16 cellular contexts compared by ENCODE assay signal in genomic region chr3:73055583-73056364, GRCh38. TPM values are rescaled to one million over a fixed set of nuclear protein-coding genes. Genes with fewer than 3 reads are reported as not detected.
A peak's percentile ranks its signal among the peaks of the same experiment; 100 is the strongest.
DNase-seq lines count a peak whose midpoint lies in the region; ATAC-seq, FAIRE-seq and TF ChIP-seq lines count a peak whose summit lies in the region.
"Had no signal": no experiment of that assay in that cellular context is flagged by ENCODE, and none has a peak within 500 bp of the region (broad histone marks: within the 10 kb centered on the region; RNA-seq: fewer than 3 reads in every experiment).

No MANE protein-coding gene starts in this region.

- no peak overlapping the region for H3K4me3 Mint-ChIP-seq in activated T-cell treated with anti-CD3 and anti-CD28 coated beads, Interleukin-2, amount 50 U/mL, for 24 hours
- no peak overlapping the region for H3K4me3 Mint-ChIP-seq in astrocyte (ENCODE audit: unreplicated experiment)

- no peak overlapping the region for H3K27ac ChIP-seq in astrocyte (ENCODE audit: low read depth, low read length)
- H3K27ac ChIP-seq in vagina = no peak overlapping the region
- H3K27ac ChIP-seq: ascending aorta, uterus, VCaP had no signal

- H3K4me1 ChIP-seq in astrocyte (ENCODE audit: insufficient read depth, low read length) (peaks cover 4% of the 10 kb centered on the region), skeletal muscle satellite cell (ENCODE audit: control insufficient read depth, insufficient read depth, low read length) (peaks cover 30% of the 10 kb centered on the region), vagina (peaks cover 23% of the 10 kb centered on the region)
- H3K4me1 ChIP-seq: uterus had no signal

- H3K4me3 ChIP-seq in astrocyte (ENCODE audit: insufficient read depth, low read depth, low read length) (no peak overlapping the region), skeletal muscle satellite cell (ENCODE audit: low read length) (no peak overlapping the region), vagina (no peak overlapping the region)
- H3K4me3 ChIP-seq: ascending aorta, MG63, uterus had no signal

- H3K9me3 ChIP-seq in astrocyte (ENCODE audit: insufficient read depth, low read depth, low read length) = no peaks in the 10 kb centered on the region
- H3K9me3 ChIP-seq in skeletal muscle satellite cell (replicated peaks; ENCODE audit: low read length) = no peaks in the 10 kb centered on the region
- H3K9me3 ChIP-seq in vagina = no peaks in the 10 kb centered on the region
- H3K9me3 ChIP-seq: ascending aorta, MG63, uterus had no signal

- intact Hi-C loops in vagina (cut with DNase I) = loop anchor here (10.0 kb wide), 1 partner anchor 211 kb away; the partner anchor contains the start of gene SHQ1

- no peak for FAIRE-seq in astrocyte (lab: Jason Lieb, UNC)

- peaks cover 54% of the 10 kb centered on the region for H3K36me3 Mint-ChIP-seq in activated T-cell treated with anti-CD3 and anti-CD28 coated beads, Interleukin-2, amount 50 U/mL, for 24 hours (ENCODE audit: low read depth)
- no peaks in the 10 kb centered on the region for H3K36me3 Mint-ChIP-seq in astrocyte (ENCODE audit: low read depth, unreplicated experiment)
- H3K36me3 Mint-ChIP-seq: naive B cell had no signal

- no peak for TF ChIP-seq CTCF in astrocyte (IDR thresholded peaks at IDR 0.05; ENCODE audit: insufficient read depth, low read depth, low read length)
- no peak for TF ChIP-seq CTCF in vagina (IDR thresholded peaks at IDR 0.05)

- no peaks in the 10 kb centered on the region for H3K27me3 ChIP-seq in astrocyte (ENCODE audit: insufficient read depth, low read length)
- no peaks in the 10 kb centered on the region for H3K27me3 ChIP-seq in skeletal muscle satellite cell (ENCODE audit: control insufficient read depth, insufficient read depth, low read length)
- H3K27me3 ChIP-seq in vagina = no peaks in the 10 kb centered on the region
- H3K27me3 ChIP-seq: ascending aorta, MG63, uterus had no signal

- DNase-seq in activated T-cell treated with anti-CD3 and anti-CD28 coated beads, Interleukin-2, amount 50 U/mL, for 24 hours = no peak
- no peak for DNase-seq in activated T-cell treated with anti-CD3 and anti-CD28 coated beads, Interleukin-2, amount 50 U/mL, for 48 hours
- DNase-seq in astrocyte (ENCODE audit: low read depth) (no peak), islet precursor cell (peak; percentile 60), vagina (ENCODE audit: extremely low spot score in 2 of 2) (no peak)
- DNase-seq: activated T-cell treated with anti-CD3 and anti-CD28 coated beads for 4 hours; MG63; RPMI8226; stimulated activated CD4-positive, alpha-beta T cell treated with anti-CD3 and anti-CD28 coated beads, Interleukin-12 subunit alpha, Interleukin-12 subunit beta, amount 100 ng/mL, for 4 hours; uterus had no signal

- peaks cover 37% of the 10 kb centered on the region for H3K4me1 Mint-ChIP-seq in activated T-cell treated with anti-CD3 and anti-CD28 coated beads, Interleukin-2, amount 50 U/mL, for 24 hours (ENCODE audit: low read depth)
- peaks cover 15% of the 10 kb centered on the region for H3K4me1 Mint-ChIP-seq in astrocyte (ENCODE audit: low read depth, unreplicated experiment)

- TF ChIP-seq POLR2A in vagina (IDR thresholded peaks at IDR 0.05) = no peak

- H3K9ac ChIP-seq in astrocyte (ENCODE audit: low read length) = no peak overlapping the region
- peak overlapping the region; percentile 12 for H3K9ac ChIP-seq in skeletal muscle satellite cell (ENCODE audit: low read depth, low read length)

- H3K4me2 ChIP-seq in astrocyte (ENCODE audit: low read length) (no peak overlapping the region), skeletal muscle satellite cell (ENCODE audit: low read length) (no peak overlapping the region)

- H3K36me3 ChIP-seq in astrocyte (ENCODE audit: insufficient read depth, low read length) (peaks cover 3% of the 10 kb centered on the region), skeletal muscle satellite cell (ENCODE audit: insufficient read depth, low read length) (peaks cover 5% of the 10 kb centered on the region), vagina (no peaks in the 10 kb centered on the region)
- H3K36me3 ChIP-seq: ascending aorta, MG63, uterus had no signal

- peaks cover 26% of the 10 kb centered on the region for H3K79me2 ChIP-seq in astrocyte (ENCODE audit: insufficient read depth, low read length)

- peak overlapping the region; percentile 59 for H3K27ac Mint-ChIP-seq in activated T-cell treated with anti-CD3 and anti-CD28 coated beads, Interleukin-2, amount 50 U/mL, for 24 hours
- H3K27ac Mint-ChIP-seq in astrocyte (ENCODE audit: unreplicated experiment) = peak overlapping the region; percentile 13

- peaks cover 73% of the 10 kb centered on the region for H4K20me1 ChIP-seq in astrocyte (ENCODE audit: insufficient read depth, low read length)

- no peaks in the 10 kb centered on the region for H3K27me3 Mint-ChIP-seq in activated T-cell treated with anti-CD3 and anti-CD28 coated beads, Interleukin-2, amount 50 U/mL, for 24 hours
- no peaks in the 10 kb centered on the region for H3K27me3 Mint-ChIP-seq in astrocyte (ENCODE audit: low read depth, unreplicated experiment)
- H3K27me3 Mint-ChIP-seq: naive B cell had no signal

- no peaks in the 10 kb centered on the region for H3K9me3 Mint-ChIP-seq in activated T-cell treated with anti-CD3 and anti-CD28 coated beads, Interleukin-2, amount 50 U/mL, for 24 hours
- no peaks in the 10 kb centered on the region for H3K9me3 Mint-ChIP-seq in astrocyte (ENCODE audit: unreplicated experiment)
- H3K9me3 Mint-ChIP-seq: naive B cell had no signal

- ATAC-seq in GM21737 (IDR thresholded peaks at IDR 0.05; ENCODE audit: unreplicated experiment) (no peak), GM19351 (IDR thresholded peaks at IDR 0.05; ENCODE audit: unreplicated experiment) (no peak)

- no peak overlapping the region for H2AFZ ChIP-seq in astrocyte (ENCODE audit: low read depth, low read length)

RNA-seq across cellular contexts. Expression of gene EBLN2, which starts 5.7 kb away (rescaled TPM):
- total RNA-seq in astrocyte = 3.1 TPM in 2 replicates
- 3.5 and 5.1 TPM in 2 replicates for total RNA-seq in skeletal muscle satellite cell (2012; rRNA removed)
- 6.4 TPM for total RNA-seq in vagina

RNA-seq across cellular contexts. Expression of gene PPP4R2, which starts 59.2 kb away (rescaled TPM):
- total RNA-seq in astrocyte = 98.5 and 99.3 TPM in 2 replicates
- 39.5 and 41.8 TPM in 2 replicates for total RNA-seq in skeletal muscle satellite cell (2012; rRNA removed)
- 24.3 TPM for total RNA-seq in vagina
